ENCODE assay signal across 24 cellular contexts in genomic region chrX:66601522-66601921, GRCh38.
"Had no signal": no experiment of that assay in that cellular context is flagged by ENCODE, and none has a peak within 500 bp of the region (broad histone marks: within the 10 kb centered on the region; RNA-seq: fewer than 3 reads in every experiment).

No MANE protein-coding gene starts in this region.

- H3K27me3 Mint-ChIP-seq: activated CD4-positive, alpha-beta memory T cell treated with anti-CD3 and anti-CD28 coated beads for 36 hours; activated naive CD8-positive, alpha-beta T cell treated with anti-CD3 and anti-CD28 coated beads, Interleukin-2, amount 10 ng/mL, durations not matched to agents 7 days and 5 days had no signal

- H3K27ac Mint-ChIP-seq: activated CD4-positive, alpha-beta memory T cell treated with anti-CD3 and anti-CD28 coated beads for 36 hours; activated naive CD4-positive, alpha-beta T cell treated with anti-CD3 and anti-CD28 coated beads for 36 hours; activated naive CD8-positive, alpha-beta T cell treated with anti-CD3 and anti-CD28 coated beads, Interleukin-2, amount 10 ng/mL, durations not matched to agents 7 days and 5 days; activated T-cell treated with anti-CD3 and anti-CD28 coated beads, Interleukin-2, amount 50 U/mL, for 72 hours had no signal

- ATAC-seq: activated T-cell treated with anti-CD3 and anti-CD28 coated beads, Interleukin-2, amount 50 U/mL, for 72 hours; heart left ventricle; left cardiac atrium; mucosa of descending colon; right lobe of liver had no signal

- DNase-seq: activated CD4-positive, alpha-beta memory T cell treated with anti-CD3 and anti-CD28 coated beads for 36 hours; activated CD4-positive, alpha-beta T cell treated with anti-CD3 and anti-CD28 coated beads for 48 hours; activated CD4-positive, CD25-positive, alpha-beta regulatory T cell; activated effector memory CD4-positive, alpha-beta T cell treated with Interleukin-2 at 50 U/mL for 16 hours; activated naive CD4-positive, alpha-beta T cell treated with anti-CD3 and anti-CD28 coated beads for 36 hours; activated naive CD8-positive, alpha-beta T cell treated with anti-CD3 and anti-CD28 coated beads, Interleukin-2, amount 10 ng/mL, durations not matched to agents 7 days and 5 days; activated T-cell treated with anti-CD3 and anti-CD28 coated beads, Interleukin-2, amount 50 U/mL, for 72 hours; amniotic stem cell; cerebellar nuclear complex; cortex of kidney; effector CD4-positive, alpha-beta T cell; heart left ventricle; left cardiac atrium; mesendoderm; mucosa of descending colon; occipital lobe; posterior cingulate gyrus; right lobe of liver; stimulated activated CD4-positive, alpha-beta T cell treated with anti-CD3 and anti-CD28 coated beads, Interleukin-1b, Interleukin-23, amount 100 ng/mL, for 48 hours; stomach; T-helper 9 cell; testis; trophoblast cell had no signal

- H3K4me3 Mint-ChIP-seq: activated CD4-positive, alpha-beta memory T cell treated with anti-CD3 and anti-CD28 coated beads for 36 hours; activated naive CD4-positive, alpha-beta T cell treated with anti-CD3 and anti-CD28 coated beads for 36 hours; activated naive CD8-positive, alpha-beta T cell treated with anti-CD3 and anti-CD28 coated beads, Interleukin-2, amount 10 ng/mL, durations not matched to agents 7 days and 5 days; activated T-cell treated with anti-CD3 and anti-CD28 coated beads, Interleukin-2, amount 50 U/mL, for 72 hours; neural crest cell had no signal

- H3K4me1 Mint-ChIP-seq: activated naive CD8-positive, alpha-beta T cell treated with anti-CD3 and anti-CD28 coated beads, Interleukin-2, amount 10 ng/mL, durations not matched to agents 7 days and 5 days; neural crest cell had no signal

- H3K9me3 Mint-ChIP-seq: activated CD4-positive, alpha-beta memory T cell treated with anti-CD3 and anti-CD28 coated beads for 36 hours; activated naive CD4-positive, alpha-beta T cell treated with anti-CD3 and anti-CD28 coated beads for 36 hours; activated T-cell treated with anti-CD3 and anti-CD28 coated beads, Interleukin-2, amount 50 U/mL, for 72 hours had no signal

- H3K36me3 Mint-ChIP-seq: activated CD4-positive, alpha-beta memory T cell treated with anti-CD3 and anti-CD28 coated beads for 36 hours had no signal
